In genomic region chr12:88273450-88273849, GRCh38 we compare ENCODE assay signal across 8 cellular contexts.
"Had no signal": no experiment of that assay in that cellular context is flagged by ENCODE, and none has a peak within 500 bp of the region (broad histone marks: within the 10 kb centered on the region; RNA-seq: fewer than 3 reads in every experiment).

No MANE protein-coding gene starts in this region.

- H2AFZ ChIP-seq: GM23248 had no signal

- H3K9me3 Mint-ChIP-seq: GM23338, H9 had no signal

- H3K4me3 ChIP-seq: GM23248, GM23338, HAP-1 had no signal

- H3K4me3 Mint-ChIP-seq: GM23338, H9, HFFc6 had no signal

- H3K36me3 ChIP-seq: HAP-1 had no signal

- H3K9me3 ChIP-seq: HAP-1 had no signal

- H3K9ac ChIP-seq: GM23248 had no signal

- H3K4me2 ChIP-seq: GM23338 had no signal

- H3K27ac Mint-ChIP-seq: GM23338, H9, HFFc6 had no signal

- H3K4me1 ChIP-seq: HAP-1 had no signal

- DNase-seq: GM23248, GOT3, H7, H9, HCEC 1CT, HFFc6 had no signal

- H3K27ac ChIP-seq: GM23248 had no signal
